20 cellular contexts compared by ENCODE assay signal in genomic region chr2:137228566-137228965, GRCh38.
DNase-seq lines count a peak whose midpoint lies in the region; ATAC-seq and TF ChIP-seq lines count a peak whose summit lies in the region.
"Had no signal": no experiment of that assay in that cellular context is flagged by ENCODE, and none has a peak within 500 bp of the region (broad histone marks: within the 10 kb centered on the region; RNA-seq: fewer than 3 reads in every experiment).

No MANE protein-coding gene starts in this region.

- no peaks in the 10 kb centered on the region for H3K27me3 ChIP-seq in foreskin keratinocyte
- no peaks in the 10 kb centered on the region for H3K27me3 ChIP-seq in BE2C
- H3K27me3 ChIP-seq: tibial artery had no signal

- DNase-seq in AG09319 (ENCODE audit: extremely low read depth, low read depth) (peak; percentile 2), LHCN-M2 (ENCODE audit: low read depth) (peak; percentile 68), astrocyte of the hippocampus (ENCODE audit: low read depth, low spot score) (peak; percentile 66), foreskin keratinocyte (peak; percentile 61 to 81), BE2C (no peak), NCI-H2227 treated with DMSO at 0.1 percent for 48 hours (lab: John Stamatoyannopoulos, UW) (no peak)
- DNase-seq: activated CD4-positive, alpha-beta T cell treated with anti-CD3 and anti-CD28 coated beads, Interleukin-2, amount 10 ng/mL, durations not matched to agents 24 days and 14 days; activated gamma-delta T cell; amniotic stem cell; CD4-positive, alpha-beta memory T cell; effector memory CD8-positive, alpha-beta T cell; Kasumi-1; mucosa of descending colon; NCI-H774; PC-9; stimulated activated CD4-positive, alpha-beta T cell treated with anti-CD3 and anti-CD28 coated beads, Interleukin-15, amount 100 ng/mL, for 24 hours; tibial artery had no signal

- H3K36me3 ChIP-seq in BE2C, result no peaks in the 10 kb centered on the region
- H3K36me3 ChIP-seq: tibial artery had no signal

- H3K9me3 ChIP-seq in BE2C, result no peaks in the 10 kb centered on the region
- H3K9me3 ChIP-seq: mucosa of descending colon, tibial artery had no signal

- H3K4me3 ChIP-seq in BE2C (ENCODE audit: low read depth, low read length), result no peak overlapping the region
- H3K4me3 ChIP-seq: mucosa of descending colon, PC-9, tibial artery had no signal

- no peak overlapping the region for H3K27ac ChIP-seq in foreskin keratinocyte
- H3K27ac ChIP-seq: PC-9, tibial artery had no signal

- ATAC-seq in foreskin keratinocyte (peak; percentile 87), HG03432 (IDR thresholded peaks at IDR 0.05; ENCODE audit: unreplicated experiment) (no peak), HG03442 (IDR thresholded peaks at IDR 0.05; ENCODE audit: unreplicated experiment) (no peak)
- ATAC-seq: effector memory CD8-positive, alpha-beta T cell; mucosa of descending colon; stimulated activated memory B cell treated with anti-CD40 and anti-IgM and Interleukin-4, amounts not matched to agents 10 μg/mL and 1 μg/mL and 100 μg/mL, for 72 hours had no signal

- TF ChIP-seq CTCF in AG09319 (IDR thresholded peaks at IDR 0.05; ENCODE audit: low read depth, low read length) (no peak), foreskin keratinocyte (conservative IDR thresholded peaks at IDR 0.05) (no peak), BE2C (IDR thresholded peaks at IDR 0.05; ENCODE audit: low read depth, low read length) (no peak)

- H3K4me1 ChIP-seq in foreskin keratinocyte, result peaks cover 15% of the 10 kb centered on the region
- H3K4me1 ChIP-seq in BE2C, result no peaks in the 10 kb centered on the region

Comparison
In these comparisons a context has a peak if more than half of its experiments do, and no peak if none do; other contexts are left out.
1. DNase-seq: peak in AG09319 (single experiment), LHCN-M2 (single experiment), astrocyte of the hippocampus (single experiment) and foreskin keratinocyte (2 of 2); none in BE2C (single experiment) and NCI-H2227 treated with DMSO at 0.1 percent for 48 hours (single experiment).